In genomic region chr12:129531004-129531403, GRCh38 we compare ENCODE assay signal across 20 cellular contexts.
DNase-seq lines count a peak whose midpoint lies in the region; ATAC-seq, FAIRE-seq and TF ChIP-seq lines count a peak whose summit lies in the region.
"Had no signal": no experiment of that assay in that cellular context is flagged by ENCODE, and none has a peak within 500 bp of the region (broad histone marks: within the 10 kb centered on the region; RNA-seq: fewer than 3 reads in every experiment).

No MANE protein-coding gene starts in this region.

- H4K8ac ChIP-seq in trophoblast cell (ENCODE audit: low read depth, low read length), result no peak overlapping the region

- no peak overlapping the region for H2BK5ac ChIP-seq in trophoblast cell (ENCODE audit: low read depth, low read length, poor library complexity)

- no CpG with 5 or more reads among the region's 14 CpGs for WGBS in trophoblast cell (ENCODE audit: extremely low coverage, insufficient coverage, insufficient read length)

- H3K4me3 Mint-ChIP-seq in effector memory CD8-positive, alpha-beta T cell, result no peak overlapping the region
- H3K4me3 Mint-ChIP-seq: activated T-helper 17 cell treated with anti-CD3 and anti-CD28 coated beads, Interleukin-2, amount 50 U/mL, for 72 hours; IgD-negative memory B cell; naive thymus-derived CD4-positive, alpha-beta T cell had no signal

- TF ChIP-seq CTCF in epithelial cell of esophagus (IDR thresholded peaks at IDR 0.05; ENCODE audit: insufficient read depth, low read depth, low read length, missing control alignments) (no peak), kidney (IDR thresholded peaks at IDR 0.05; ENCODE audit: borderline replicate concordance, extremely low read depth, insufficient read depth) (no peak)

- no peak overlapping the region for H3K27ac ChIP-seq in trophoblast cell (ENCODE audit: low read depth, low read length)
- H3K27ac ChIP-seq in kidney (ENCODE audit: low read depth in 2 of 2, low read length in 2 of 2), result no peak overlapping the region
- H3K27ac ChIP-seq: A549, sigmoid colon, SK-N-MC, testis had no signal

- intact Hi-C loops in kidney (cut with DNase I), result no loop called here

- H2AFZ ChIP-seq in trophoblast cell (ENCODE audit: insufficient read depth, low read length, poor library complexity), result no peak overlapping the region

- no peak for FAIRE-seq in kidney (lab: Jason Lieb, UNC)
- FAIRE-seq: A549, bronchial epithelial cell, GM12892 had no signal

- no peak overlapping the region for H3K4ac ChIP-seq in trophoblast cell (ENCODE audit: low read depth, low read length)

- no peaks in the 10 kb centered on the region for H3K27me3 Mint-ChIP-seq in effector memory CD8-positive, alpha-beta T cell
- H3K27me3 Mint-ChIP-seq: activated T-helper 17 cell treated with anti-CD3 and anti-CD28 coated beads, Interleukin-2, amount 50 U/mL, for 72 hours; IgD-negative memory B cell; naive thymus-derived CD4-positive, alpha-beta T cell had no signal

- no peak overlapping the region for H3K9ac ChIP-seq in trophoblast cell (ENCODE audit: low read length)
- H3K9ac ChIP-seq in kidney (ENCODE audit: low read length in 2 of 2), result no peak overlapping the region

- ATAC-seq in GM21447 (IDR thresholded peaks at IDR 0.05; ENCODE audit: unreplicated experiment), result no peak
- ATAC-seq in effector memory CD8-positive, alpha-beta T cell (replicated peaks), result no peak
- ATAC-seq: A549; activated T-helper 17 cell treated with anti-CD3 and anti-CD28 coated beads, Interleukin-2, amount 50 U/mL, for 72 hours; HCT116; naive thymus-derived CD4-positive, alpha-beta T cell had no signal

- H3K4me1 Mint-ChIP-seq in effector memory CD8-positive, alpha-beta T cell (ENCODE audit: low read depth in 2 of 2), result no peaks in the 10 kb centered on the region
- H3K4me1 Mint-ChIP-seq: activated T-helper 17 cell treated with anti-CD3 and anti-CD28 coated beads, Interleukin-2, amount 50 U/mL, for 72 hours; naive thymus-derived CD4-positive, alpha-beta T cell had no signal

- no peak overlapping the region for H3K14ac ChIP-seq in trophoblast cell (ENCODE audit: low read length)

- H3K23ac ChIP-seq in trophoblast cell (ENCODE audit: low read length), result no peak overlapping the region

- H3K79me2 ChIP-seq in trophoblast cell (ENCODE audit: control insufficient read depth, insufficient read depth, low read length, poor library complexity), result no peaks in the 10 kb centered on the region

- H3K9me3 Mint-ChIP-seq in effector memory CD8-positive, alpha-beta T cell, result peaks cover 3 to 7% of the 10 kb centered on the region in 2 donors

- no peaks in the 10 kb centered on the region for H3K36me3 Mint-ChIP-seq in effector memory CD8-positive, alpha-beta T cell (ENCODE audit: insufficient read depth)
- H3K36me3 Mint-ChIP-seq: IgD-negative memory B cell had no signal

- H3K4me3 ChIP-seq in epithelial cell of esophagus (ENCODE audit: low read length) (no peak overlapping the region), trophoblast cell (ENCODE audit: low read depth, low read length) (no peak overlapping the region), kidney (ENCODE audit: low read length in 2 of 2) (no peak overlapping the region)
- H3K4me3 ChIP-seq: A549, sigmoid colon, SK-N-MC, testis had no signal

- H2AK5ac ChIP-seq in trophoblast cell (ENCODE audit: low read length), result no peak overlapping the region

- H3K9me3 ChIP-seq in trophoblast cell (ENCODE audit: insufficient read depth, low read depth, low read length) (peaks cover 2% of the 10 kb centered on the region), kidney (ENCODE audit: control insufficient read depth in 1 of 2, low read length in 2 of 2) (no peaks in the 10 kb centered on the region)
- H3K9me3 ChIP-seq: A549, sigmoid colon, testis had no signal

- no peaks in the 10 kb centered on the region for H3K27me3 ChIP-seq in trophoblast cell (ENCODE audit: insufficient read depth, low read length)
- H3K27me3 ChIP-seq: sigmoid colon, testis had no signal

- DNase-seq in NCI-H1417 (lab: John Stamatoyannopoulos, UW) (peak in 2 of 3 experiments; percentile 16 to 61), NCI-H1417 treated with DMSO at 0.1 percent for 48 hours (lab: John Stamatoyannopoulos, UW) (no peak), NCI-H526 (lab: John Stamatoyannopoulos, UW) (peak; percentile 71 to 78), epithelial cell of esophagus (ENCODE audit: low read depth) (peak; percentile 1), trophoblast cell (peak; percentile 18 to 55), kidney (no peak)
- DNase-seq in effector memory CD8-positive, alpha-beta T cell, result no peak
- DNase-seq: activated CD4-positive, alpha-beta T cell treated with anti-CD3 and anti-CD28 coated beads for 4 hours; naive thymus-derived CD4-positive, alpha-beta T cell; NCI-H226; sigmoid colon; testis had no signal

- H2BK12ac ChIP-seq in trophoblast cell (ENCODE audit: low read length), result no peak overlapping the region

- H2BK120ac ChIP-seq in trophoblast cell (ENCODE audit: insufficient read depth, low read length, poor library complexity), result no peak overlapping the region

- no peaks in the 10 kb centered on the region for H3K79me1 ChIP-seq in trophoblast cell (ENCODE audit: low read length)

- H3K36me3 ChIP-seq in trophoblast cell (ENCODE audit: control insufficient read depth in 1 of 2, insufficient read depth in 2 of 2, low read length in 2 of 2), result no peaks in the 10 kb centered on the region
- H3K36me3 ChIP-seq in kidney (ENCODE audit: control insufficient read depth in 1 of 2, insufficient read depth in 2 of 2, low read length in 2 of 2), result no peaks in the 10 kb centered on the region
- H3K36me3 ChIP-seq: sigmoid colon had no signal

- H3K4me2 ChIP-seq in trophoblast cell (ENCODE audit: low read length), result no peak overlapping the region
- H3K4me2 ChIP-seq: A549 had no signal

- H3K27ac Mint-ChIP-seq in effector memory CD8-positive, alpha-beta T cell, result no peak overlapping the region
- H3K27ac Mint-ChIP-seq: activated T-helper 17 cell treated with anti-CD3 and anti-CD28 coated beads, Interleukin-2, amount 50 U/mL, for 72 hours; IgD-negative memory B cell; naive thymus-derived CD4-positive, alpha-beta T cell had no signal

- H3K4me1 ChIP-seq in trophoblast cell (ENCODE audit: control insufficient read depth in 1 of 2, insufficient read depth in 2 of 2, low read length in 2 of 2) (peaks cover 6 to 7% of the 10 kb centered on the region in 2 experiments), kidney (ENCODE audit: control insufficient read depth in 1 of 2, insufficient read depth in 1 of 2, low read depth in 1 of 2, low read length in 2 of 2) (no peaks in the 10 kb centered on the region)
- H3K4me1 ChIP-seq: A549, sigmoid colon, testis had no signal

- no peak overlapping the region for H3K18ac ChIP-seq in trophoblast cell (ENCODE audit: low read length)

- no peak overlapping the region for H4K91ac ChIP-seq in trophoblast cell (ENCODE audit: low read depth, low read length)

- no peak overlapping the region for H4K12ac ChIP-seq in trophoblast cell (ENCODE audit: low read depth, low read length)

Comparison
In these comparisons a context has a peak if more than half of its experiments do, and no peak if none do; other contexts are left out.
1. DNase-seq: peak in NCI-H1417 (2 of 3), NCI-H526 (2 of 2), epithelial cell of esophagus (single experiment) and trophoblast cell (2 of 2); none in NCI-H1417 treated with DMSO at 0.1 percent for 48 hours (single experiment), effector memory CD8-positive, alpha-beta T cell (0 of 3) and kidney (single experiment).